ENCODE assay signal across 11 cellular contexts in genomic region chr12:66149702-66150398, GRCh38. TPM values are rescaled to one million over a fixed set of nuclear protein-coding genes. Genes with fewer than 3 reads are reported as not detected.
DNase-seq lines count a peak whose midpoint lies in the region; ATAC-seq and TF ChIP-seq lines count a peak whose summit lies in the region.
"Had no signal": no experiment of that assay in that cellular context is flagged by ENCODE, and none has a peak within 500 bp of the region (broad histone marks: within the 10 kb centered on the region; RNA-seq: fewer than 3 reads in every experiment).

No MANE protein-coding gene starts in this region.

- H3K4me1 Mint-ChIP-seq in endothelial cell (ENCODE audit: unreplicated experiment) (peaks cover 4% of the 10 kb centered on the region), neural crest cell (peaks cover 4% of the 10 kb centered on the region)

- no peak overlapping the region for H3K4me3 Mint-ChIP-seq in endothelial cell (ENCODE audit: unreplicated experiment)
- H3K4me3 Mint-ChIP-seq in neural crest cell = no peak overlapping the region

- ATAC-seq in GM21423 (IDR thresholded peaks at IDR 0.05; ENCODE audit: unreplicated experiment) (no peak), HG03135 (IDR thresholded peaks at IDR 0.05; ENCODE audit: unreplicated experiment) (no peak)

- TF ChIP-seq CTCF in GM12873 (IDR thresholded peaks at IDR 0.05; ENCODE audit: insufficient read depth, low read depth, low read length, missing control alignments) = peak; percentile 25
- TF ChIP-seq CTCF in endothelial cell (IDR thresholded peaks at IDR 0.05; ENCODE audit: unreplicated experiment) = peak; percentile 69
- TF ChIP-seq CTCF in neural crest cell (conservative IDR thresholded peaks at IDR 0.05) = peak; percentile 43

- no peaks in the 10 kb centered on the region for H3K9me3 Mint-ChIP-seq in endothelial cell (ENCODE audit: unreplicated experiment)
- H3K9me3 Mint-ChIP-seq in neural crest cell = no peaks in the 10 kb centered on the region

- H3K27ac Mint-ChIP-seq in endothelial cell (ENCODE audit: unreplicated experiment) (no peak overlapping the region), neural crest cell (ENCODE audit: unreplicated experiment) (no peak overlapping the region)

- H3K27me3 Mint-ChIP-seq in endothelial cell (ENCODE audit: unreplicated experiment) = no peaks in the 10 kb centered on the region
- H3K27me3 Mint-ChIP-seq in neural crest cell (ENCODE audit: low read depth) = no peaks in the 10 kb centered on the region

- H3K36me3 Mint-ChIP-seq in endothelial cell (ENCODE audit: low read depth, unreplicated experiment) (peaks cover 5% of the 10 kb centered on the region), neural crest cell (ENCODE audit: low read depth) (peaks cover 2% of the 10 kb centered on the region)

- DNase-seq in NOMO-1 treated with DMSO at 0.1 percent for 48 hours (lab: John Stamatoyannopoulos, UW; ENCODE audit: unreplicated experiment) = peak; percentile 86
- no peak for DNase-seq in endothelial cell (ENCODE audit: low spot score)
- no peak for DNase-seq in neural crest cell (ENCODE audit: low read depth, low spot score)
- DNase-seq in NCI-H2171 treated with DMSO at 0.1 percent for 48 hours (lab: John Stamatoyannopoulos, UW) = no peak
- no peak for DNase-seq in GM03348 (ENCODE audit: low spot score)
- DNase-seq: NCI-H1694; SHP77 treated with DMSO at 0.1 percent for 48 hours; stimulated activated naive CD4-positive, alpha-beta T cell had no signal

RNA-seq across cellular contexts. Expression of gene LLPH, which starts 19.3 kb away (rescaled TPM):
- total RNA-seq in endothelial cell (ENCODE audit: unreplicated experiment) (20.9 TPM), neural crest cell (24.9 and 26.2 TPM in 2 replicates)

RNA-seq across cellular contexts. Expression of gene TMBIM4, which starts 19.9 kb away (rescaled TPM):
- total RNA-seq in endothelial cell (ENCODE audit: unreplicated experiment) = 52.5 TPM
- total RNA-seq in neural crest cell = 22.2 and 27.2 TPM in 2 replicates

RNA-seq across cellular contexts. Expression of gene IRAK3, which starts 39.2 kb away (rescaled TPM):
- 4.9 TPM for total RNA-seq in endothelial cell (ENCODE audit: unreplicated experiment)
- 0.56 and 0.61 TPM in 2 replicates for total RNA-seq in neural crest cell
